In the genomic region with DNA sequence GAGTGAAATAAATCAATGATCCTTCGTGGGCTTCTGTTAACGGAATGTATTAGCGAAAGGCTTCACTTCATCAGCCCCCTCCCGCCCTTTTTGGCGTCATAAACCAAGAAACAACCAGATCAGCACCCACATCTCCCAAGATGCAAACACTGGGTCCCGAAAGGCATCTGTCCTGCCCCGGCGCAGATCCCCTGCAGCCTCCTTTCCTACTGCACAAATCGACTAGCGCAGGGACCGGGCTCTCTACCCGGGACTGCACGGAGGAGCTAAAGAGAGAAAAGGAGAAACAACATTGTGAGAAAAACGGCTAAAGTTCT, we compare ENCODE assay signal across 8 cellular contexts. TPM values are rescaled to one million over a fixed set of nuclear protein-coding genes. Genes with fewer than 3 reads are reported as not detected.
A peak's percentile ranks its signal among the peaks of the same experiment; 100 is the strongest.
DNase-seq lines count a peak whose midpoint lies in the region; ATAC-seq and TF ChIP-seq lines count a peak whose summit lies in the region.

No MANE protein-coding gene starts in this region.

- DNase-seq in activated CD4-positive, alpha-beta T cell treated with anti-CD3 and anti-CD28 coated beads for 36 hours: no peak
- no peak for DNase-seq in activated CD4-positive, alpha-beta T cell treated with anti-CD3 and anti-CD28 coated beads, Interleukin-2, amount 50 U/mL, for 48 hours
- DNase-seq in activated naive CD8-positive, alpha-beta T cell treated with anti-CD3 and anti-CD28 coated beads, Interleukin-2, amount 10 ng/mL, durations not matched to agents 7 days and 5 days: no peak
- DNase-seq in iPS-NIHi7 (ENCODE audit: extremely low spot score) (peak; percentile 46), suprapubic skin (ENCODE audit: low spot score in 2 of 2) (no peak), cortex of kidney (lab: John Stamatoyannopoulos, UW) (no peak), DMS53 treated with DMSO at 0.1 percent for 48 hours (lab: John Stamatoyannopoulos, UW; ENCODE audit: unreplicated experiment) (no peak)

- H3K27me3 ChIP-seq in suprapubic skin: no peaks in the 10 kb centered on the region

- peak overlapping the region; percentile 70 for H3K4me3 ChIP-seq in suprapubic skin

- no peak for TF ChIP-seq CTCF in suprapubic skin (IDR thresholded peaks at IDR 0.05)

- H3K27ac ChIP-seq in suprapubic skin: peak overlapping the region; percentile 88

- 2% methylated on average over 14 of the region's 14 CpGs for WGBS in suprapubic skin

- POLR2A ChIA-PET in activated CD4-positive, alpha-beta T cell treated with anti-CD3 and anti-CD28 coated beads for 36 hours (lab: Charles Lee): interaction anchor here (0.9 to 1.2 kb wide), 4 partner anchors 22 to 543 kb away, joined by 3 to 7 read pairs (median 3); no protein-coding TSS in a partner anchor
- POLR2A ChIA-PET in activated naive CD8-positive, alpha-beta T cell treated with anti-CD3 and anti-CD28 coated beads, Interleukin-2, amount 10 ng/mL, durations not matched to agents 7 days and 5 days (lab: Charles Lee): interaction anchor here (0.7 to 1.7 kb wide), 7 partner anchors 8 to 869 kb away, joined by 3 to 11 read pairs (median 4); a partner anchor contains a TSS

- H3K9me3 ChIP-seq in suprapubic skin: no peaks in the 10 kb centered on the region

- peak; percentile 42 for ATAC-seq in activated CD4-positive, alpha-beta T cell treated with anti-CD3 and anti-CD28 coated beads for 36 hours
- ATAC-seq in HG03103 (IDR thresholded peaks at IDR 0.05; ENCODE audit: low read depth, unreplicated experiment): peak; percentile 11
- peak; percentile 17 for ATAC-seq in activated naive CD8-positive, alpha-beta T cell treated with anti-CD3 and anti-CD28 coated beads, Interleukin-2, amount 10 ng/mL, durations not matched to agents 7 days and 5 days (ENCODE audit: low read depth)

- peaks cover 3% of the 10 kb centered on the region for H3K36me3 Mint-ChIP-seq in activated CD4-positive, alpha-beta T cell treated with anti-CD3 and anti-CD28 coated beads for 36 hours (ENCODE audit: low read depth)
- peaks cover 1% of the 10 kb centered on the region for H3K36me3 Mint-ChIP-seq in activated naive CD8-positive, alpha-beta T cell treated with anti-CD3 and anti-CD28 coated beads, Interleukin-2, amount 10 ng/mL, durations not matched to agents 7 days and 5 days

- H3K4me3 Mint-ChIP-seq in activated CD4-positive, alpha-beta T cell treated with anti-CD3 and anti-CD28 coated beads for 36 hours: peak overlapping the region; percentile 82
- peak overlapping the region; percentile 93 for H3K4me3 Mint-ChIP-seq in activated naive CD8-positive, alpha-beta T cell treated with anti-CD3 and anti-CD28 coated beads, Interleukin-2, amount 10 ng/mL, durations not matched to agents 7 days and 5 days

- peak overlapping the region; percentile 89 for H3K27ac Mint-ChIP-seq in activated CD4-positive, alpha-beta T cell treated with anti-CD3 and anti-CD28 coated beads for 36 hours
- H3K27ac Mint-ChIP-seq in activated naive CD8-positive, alpha-beta T cell treated with anti-CD3 and anti-CD28 coated beads, Interleukin-2, amount 10 ng/mL, durations not matched to agents 7 days and 5 days: peak overlapping the region; percentile 88

- no peaks in the 10 kb centered on the region for H3K9me3 Mint-ChIP-seq in activated CD4-positive, alpha-beta T cell treated with anti-CD3 and anti-CD28 coated beads for 36 hours (ENCODE audit: low read depth)
- no peaks in the 10 kb centered on the region for H3K9me3 Mint-ChIP-seq in activated naive CD8-positive, alpha-beta T cell treated with anti-CD3 and anti-CD28 coated beads, Interleukin-2, amount 10 ng/mL, durations not matched to agents 7 days and 5 days

- CTCF ChIA-PET in activated CD4-positive, alpha-beta T cell treated with anti-CD3 and anti-CD28 coated beads for 36 hours (lab: Charles Lee): interaction anchor here (0.6 to 2.2 kb wide), 9 partner anchors 41 to 596 kb away, joined by 3 to 7 read pairs (median 3); a partner anchor contains a TSS

- no peak for TF ChIP-seq POLR2A in suprapubic skin (IDR thresholded peaks at IDR 0.05)

- H3K36me3 ChIP-seq in suprapubic skin: no peaks in the 10 kb centered on the region

- H3K4me1 Mint-ChIP-seq in activated CD4-positive, alpha-beta T cell treated with anti-CD3 and anti-CD28 coated beads for 36 hours: peaks cover 26% of the 10 kb centered on the region
- peaks cover 16% of the 10 kb centered on the region for H3K4me1 Mint-ChIP-seq in activated naive CD8-positive, alpha-beta T cell treated with anti-CD3 and anti-CD28 coated beads, Interleukin-2, amount 10 ng/mL, durations not matched to agents 7 days and 5 days

- intact Hi-C loops in activated CD4-positive, alpha-beta T cell treated with anti-CD3 and anti-CD28 coated beads for 36 hours (cut with DNase I, micrococcal nuclease): loop anchor here (1.0 to 5.0 kb wide), 7 partner anchors 154 to 875 kb away; a partner anchor contains a TSS

- H3K27me3 Mint-ChIP-seq in activated CD4-positive, alpha-beta T cell treated with anti-CD3 and anti-CD28 coated beads for 36 hours: peaks cover 2% of the 10 kb centered on the region
- H3K27me3 Mint-ChIP-seq in activated naive CD8-positive, alpha-beta T cell treated with anti-CD3 and anti-CD28 coated beads, Interleukin-2, amount 10 ng/mL, durations not matched to agents 7 days and 5 days: peaks cover 2% of the 10 kb centered on the region

- TF ChIP-seq EP300 in suprapubic skin (IDR thresholded peaks at IDR 0.05): no peak

- peaks cover 28% of the 10 kb centered on the region for H3K4me1 ChIP-seq in suprapubic skin

RNA-seq across cellular contexts. Expression of a gene that starts 0.6 kb away (rescaled TPM):
- total RNA-seq in activated CD4-positive, alpha-beta T cell treated with anti-CD3 and anti-CD28 coated beads for 36 hours: 1 to 10 TPM; 7.6 to 7.8 TPM
- 1 to 10 TPM; 7.5 to 7.9 TPM for total RNA-seq in activated naive CD8-positive, alpha-beta T cell treated with anti-CD3 and anti-CD28 coated beads, Interleukin-2, amount 10 ng/mL, durations not matched to agents 7 days and 5 days
- 100 to 1,000 TPM in 1 of 4 donors, 10 to 100 TPM in 3; 52.2 to 119 (median 66.1) TPM for total RNA-seq in suprapubic skin

Comparison
In these comparisons a context has a peak if more than half of its experiments do, and no peak if none do; other contexts are left out.
1. RNA of a gene that starts 0.6 kb away (total RNA-seq): 52.2 to 119 TPM in suprapubic skin; 7.5 to 7.9 TPM in activated naive CD8-positive, alpha-beta T cell treated with anti-CD3 and anti-CD28 coated beads, Interleukin-2, amount 10 ng/mL, durations not matched to agents 7 days and 5 days and 7.6 to 7.8 TPM in activated CD4-positive, alpha-beta T cell treated with anti-CD3 and anti-CD28 coated beads for 36 hours; every median in the first group is over 4 times any median in the second.
2. Peak in every context shown above with its lines, with median percentiles within 50 percentile points of each other: ATAC-seq.